ENCODE assay signal across 28 cellular contexts in the genomic region with DNA sequence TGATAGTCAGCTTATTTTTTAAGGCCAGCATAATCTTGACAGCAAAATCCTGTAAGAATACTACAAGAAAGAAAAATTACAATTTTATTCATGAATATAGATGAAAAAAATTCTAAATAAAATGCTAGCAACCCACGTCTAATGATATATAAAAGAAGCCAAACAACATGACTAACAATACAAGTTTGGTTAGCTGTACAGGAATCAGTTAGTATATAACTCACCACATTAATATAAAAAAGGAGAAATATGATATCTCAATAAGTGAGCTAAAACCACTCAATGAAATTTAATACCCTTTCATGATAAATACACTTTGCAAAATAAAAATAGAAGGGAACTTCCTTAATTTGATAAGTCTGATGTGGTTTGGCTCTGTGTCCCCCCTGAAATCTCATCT.
"Had no signal": no experiment of that assay in that cellular context is flagged by ENCODE, and none has a peak within 500 bp of the region (broad histone marks: within the 10 kb centered on the region; RNA-seq: fewer than 3 reads in every experiment).

No MANE protein-coding gene starts in this region.

- H3K36me3 Mint-ChIP-seq: activated CD8-positive, alpha-beta memory T cell treated with anti-CD3 and anti-CD28 coated beads, Interleukin-2, amount 10 ng/mL, durations not matched to agents 7 days and 5 days had no signal

- H3K4me1 Mint-ChIP-seq: activated B cell treated with CpG ODN at 0.5 μM for 24 hours; activated CD4-positive, alpha-beta memory T cell treated with anti-CD3 and anti-CD28 coated beads, Interleukin-2, amount 10 ng/mL, durations not matched to agents 7 days and 5 days; activated CD8-positive, alpha-beta memory T cell treated with anti-CD3 and anti-CD28 coated beads, Interleukin-2, amount 10 ng/mL, durations not matched to agents 7 days and 5 days; activated naive CD8-positive, alpha-beta T cell treated with anti-CD3 and anti-CD28 coated beads for 36 hours; central memory CD8-positive, alpha-beta T cell had no signal

- ATAC-seq: activated CD8-positive, alpha-beta memory T cell treated with anti-CD3 and anti-CD28 coated beads, Interleukin-2, amount 10 ng/mL, durations not matched to agents 7 days and 5 days had no signal

- H3K27me3 ChIP-seq: brain microvascular endothelial cell, cardiac muscle cell, colonic mucosa, Peyer's patch had no signal

- H3K9me3 ChIP-seq: colonic mucosa, Peyer's patch had no signal

- H3K4me1 ChIP-seq: colonic mucosa, Peyer's patch had no signal

- H3K4me3 Mint-ChIP-seq: activated B cell treated with CpG ODN at 0.5 μM for 24 hours; activated CD4-positive, alpha-beta memory T cell treated with anti-CD3 and anti-CD28 coated beads, Interleukin-2, amount 10 ng/mL, durations not matched to agents 7 days and 5 days; activated CD8-positive, alpha-beta memory T cell treated with anti-CD3 and anti-CD28 coated beads, Interleukin-2, amount 10 ng/mL, durations not matched to agents 7 days and 5 days; activated naive CD8-positive, alpha-beta T cell treated with anti-CD3 and anti-CD28 coated beads for 36 hours; central memory CD8-positive, alpha-beta T cell had no signal

- H3K4me3 ChIP-seq: cardiac muscle cell, colonic mucosa, Peyer's patch had no signal

- H3K36me3 ChIP-seq: brain microvascular endothelial cell, cardiac muscle cell, colonic mucosa, Peyer's patch had no signal

- H3K27ac ChIP-seq: brain microvascular endothelial cell, cardiac muscle cell, colonic mucosa, Peyer's patch, VCaP had no signal

- H3K27me3 Mint-ChIP-seq: activated B cell treated with CpG ODN at 0.5 μM for 24 hours; activated CD4-positive, alpha-beta memory T cell treated with anti-CD3 and anti-CD28 coated beads, Interleukin-2, amount 10 ng/mL, durations not matched to agents 7 days and 5 days had no signal

- H3K27ac Mint-ChIP-seq: activated B cell treated with CpG ODN at 0.5 μM for 24 hours; activated CD4-positive, alpha-beta memory T cell treated with anti-CD3 and anti-CD28 coated beads, Interleukin-2, amount 10 ng/mL, durations not matched to agents 7 days and 5 days; activated CD8-positive, alpha-beta memory T cell treated with anti-CD3 and anti-CD28 coated beads, Interleukin-2, amount 10 ng/mL, durations not matched to agents 7 days and 5 days; activated naive CD8-positive, alpha-beta T cell treated with anti-CD3 and anti-CD28 coated beads for 36 hours had no signal

- DNase-seq: activated B cell treated with CpG ODN at 0.5 μM for 24 hours; activated CD4-positive, alpha-beta memory T cell treated with anti-CD3 and anti-CD28 coated beads, Interleukin-2, amount 10 ng/mL, durations not matched to agents 7 days and 5 days; activated CD4-positive, alpha-beta T cell treated with anti-CD3 and anti-CD28 coated beads for 48 hours; activated CD4-positive, CD25-positive, alpha-beta regulatory T cell treated with anti-CD3 and anti-CD28 coated beads, Interleukin-2, amount 50 U/mL, for 72 hours; activated CD8-positive, alpha-beta memory T cell treated with anti-CD3 and anti-CD28 coated beads for 24 hours; activated CD8-positive, alpha-beta memory T cell treated with anti-CD3 and anti-CD28 coated beads, Interleukin-2, amount 10 ng/mL, durations not matched to agents 7 days and 5 days; activated CD8-positive, alpha-beta memory T cell treated with anti-CD3 and anti-CD28 coated beads, Interleukin-2, amount 50 U/mL, for 48 hours; activated effector memory CD4-positive, alpha-beta T cell treated with Interleukin-2 at 50 U/mL for 16 hours; activated naive CD4-positive, alpha-beta T cell treated with anti-CD3 and anti-CD28 coated beads, Interleukin-2, amount 50 U/mL, for 16 hours; activated naive CD8-positive, alpha-beta T cell treated with anti-CD3 and anti-CD28 coated beads for 36 hours; activated T-cell treated with anti-CD3 and anti-CD28 coated beads, Interleukin-2, amount 50 U/mL, for 48 hours; amniotic stem cell; aorta; brain microvascular endothelial cell; colonic mucosa; NCI-H1105; NCI-H1417 treated with DMSO at 0.1 percent for 48 hours; NCI-H187 treated with DMSO at 0.1 percent for 48 hours; NCI-H2081; NCI-H345; NCI-H524 treated with DMSO at 0.1 percent for 48 hours; Peyer's patch; RPMI8226; SIG-M5; T1000 had no signal
